In genomic region chr7:30086529-30086928, GRCh38 we compare ENCODE assay signal across 30 cellular contexts.
"Had no signal": no experiment of that assay in that cellular context is flagged by ENCODE, and none has a peak within 500 bp of the region (broad histone marks: within the 10 kb centered on the region; RNA-seq: fewer than 3 reads in every experiment).

No MANE protein-coding gene starts in this region.

- H3K27ac ChIP-seq: adrenal gland, ascending aorta, cardiac muscle cell, VCaP had no signal

- H3K27me3 ChIP-seq: adrenal gland, ascending aorta, cardiac muscle cell had no signal

- ATAC-seq: activated CD8-positive, alpha-beta T cell treated with anti-CD3 and anti-CD28 coated beads for 36 hours; activated naive CD4-positive, alpha-beta T cell treated with anti-CD3 and anti-CD28 coated beads, Interleukin-2, amount 50 U/mL, for 72 hours; activated T-cell treated with anti-CD3 and anti-CD28 coated beads, Interleukin-2, amount 50 U/mL, for 4 hours; activated T-cell treated with anti-CD3 and anti-CD28 coated beads, Interleukin-2, amount 50 U/mL, for 72 hours; activated T-helper 17 cell treated with anti-CD3 and anti-CD28 coated beads, Interleukin-2, amount 50 U/mL, for 72 hours; T-helper 17 cell had no signal

- H3K9me3 ChIP-seq: adrenal gland, ascending aorta had no signal

- DNase-seq: activated B cell treated with CpG ODN at 0.5 μM for 24 hours; activated CD4-positive, alpha-beta memory T cell treated with anti-CD3 and anti-CD28 coated beads for 36 hours; activated CD4-positive, alpha-beta T cell treated with anti-CD3 and anti-CD28 coated beads for 4 hours; activated CD4-positive, alpha-beta T cell treated with anti-CD3 and anti-CD28 coated beads, Interleukin-2, amount 10 ng/mL, durations not matched to agents 24 days and 14 days; activated CD4-positive, alpha-beta T cell treated with anti-CD3 and anti-CD28 coated beads, Interleukin-2, amount 50 U/mL, for 1 hour; activated CD4-positive, alpha-beta T cell treated with anti-CD3 and anti-CD28 coated beads, Interleukin-2, amount 50 U/mL, for 4 hours; activated CD4-positive, CD25-positive, alpha-beta regulatory T cell treated with anti-CD3 and anti-CD28 coated beads, Interleukin-2, amount 50 U/mL, for 72 hours; activated CD8-positive, alpha-beta memory T cell treated with anti-CD3 and anti-CD28 coated beads, Interleukin-2, amount 50 U/mL, for 4 hours; activated CD8-positive, alpha-beta T cell treated with anti-CD3 and anti-CD28 coated beads for 36 hours; activated effector memory CD4-positive, alpha-beta T cell treated with anti-CD3 and anti-CD28 coated beads, Interleukin-2, amount 50 U/mL, for 16 hours; activated gamma-delta T cell treated with Interleukin-2 at 50 U/mL for 16 hours; activated naive CD4-positive, alpha-beta T cell; activated naive CD4-positive, alpha-beta T cell treated with anti-CD3 and anti-CD28 coated beads for 36 hours; activated naive CD4-positive, alpha-beta T cell treated with anti-CD3 and anti-CD28 coated beads, Interleukin-2, amount 50 U/mL, for 16 hours; activated naive CD8-positive, alpha-beta T cell treated with anti-CD3 and anti-CD28 coated beads for 36 hours; activated T-cell treated with anti-CD3 and anti-CD28 coated beads for 4 hours; activated T-cell treated with anti-CD3 and anti-CD28 coated beads, Interleukin-2, amount 50 U/mL, for 1 hour; activated T-cell treated with anti-CD3 and anti-CD28 coated beads, Interleukin-2, amount 50 U/mL, for 4 hours; activated T-cell treated with anti-CD3 and anti-CD28 coated beads, Interleukin-2, amount 50 U/mL, for 72 hours; adrenal gland; amniotic stem cell; anterior cingulate cortex; caudate nucleus; cerebellar nuclear complex; T-helper 17 cell had no signal

- H3K36me3 ChIP-seq: adrenal gland, ascending aorta, cardiac muscle cell had no signal

- H3K4me3 ChIP-seq: adrenal gland, ascending aorta, cardiac muscle cell had no signal

- H3K4me1 ChIP-seq: adrenal gland, ascending aorta had no signal
